28 cellular contexts compared by ENCODE assay signal in the genomic region with DNA sequence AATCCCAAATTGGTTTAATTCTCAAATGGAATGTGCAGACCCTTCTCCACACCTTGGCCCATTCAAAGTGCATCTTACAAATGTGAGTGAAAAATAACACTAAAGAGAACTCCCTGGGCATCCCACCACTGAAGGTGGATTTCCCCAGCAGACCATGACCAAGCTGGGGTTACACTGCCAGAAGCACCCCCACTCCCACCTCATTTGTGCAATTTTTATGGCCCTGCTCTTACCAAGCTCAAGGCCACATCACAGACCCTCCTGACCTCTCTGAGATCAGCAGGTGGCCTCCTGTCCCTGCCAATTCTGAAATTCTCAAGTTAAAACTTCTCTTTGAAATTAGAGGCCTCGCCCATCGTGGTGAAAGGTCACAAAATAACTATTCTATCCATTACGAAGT. TPM values are rescaled to one million over a fixed set of nuclear protein-coding genes. Genes with fewer than 3 reads are reported as not detected.
"Had no signal": no experiment of that assay in that cellular context is flagged by ENCODE, and none has a peak within 500 bp of the region (broad histone marks: within the 10 kb centered on the region; RNA-seq: fewer than 3 reads in every experiment).

No MANE protein-coding gene starts in this region.

- H3K36me3 ChIP-seq: ovary, prostate gland had no signal

- H3K27ac Mint-ChIP-seq: activated CD4-positive, alpha-beta T cell treated with anti-CD3 and anti-CD28 coated beads, Interleukin-2, amount 10 ng/mL, durations not matched to agents 24 days and 14 days; activated T-helper 2 cell treated with anti-CD3 and anti-CD28 coated beads, Interferon-gamma antibody, Interleukin-2, Interleukin-4, amounts not matched to agents 10 μg/mL and 5 μg/mL and 100 μg/mL, durations not matched to agents 14 hours and 24 hours and 36 hours; mesothelial cell of epicardium; T-helper 2 cell treated with Interferon-gamma antibody and Interleukin-4, amounts not matched to agents 5 μg/mL and 100 μg/mL, for 36 hours had no signal

- H3K9me3 ChIP-seq: left ventricle myocardium inferior, neutrophil, ovary, prostate gland, spleen, stomach, suprapubic skin, tibial nerve had no signal

- H3K27me3 Mint-ChIP-seq: activated CD4-positive, alpha-beta T cell treated with anti-CD3 and anti-CD28 coated beads, Interleukin-2, amount 10 ng/mL, durations not matched to agents 24 days and 14 days; naive thymus-derived CD8-positive, alpha-beta T cell had no signal

- H3K27ac ChIP-seq: hepatocyte, left ventricle myocardium inferior, neutrophil, ovary, prostate gland, spleen, stomach, suprapubic skin, tibial nerve, VCaP had no signal

- FAIRE-seq: colon, endothelial cell of umbilical vein, frontal cortex had no signal

- H3K4me3 ChIP-seq: hepatocyte, left ventricle myocardium inferior, ovary, prostate gland, spleen, stomach, suprapubic skin, tibial nerve had no signal

- H3K4me1 ChIP-seq: prostate gland, spleen, suprapubic skin, tibial nerve had no signal

- H3K9me3 Mint-ChIP-seq: activated CD4-positive, alpha-beta T cell treated with anti-CD3 and anti-CD28 coated beads, Interleukin-2, amount 10 ng/mL, durations not matched to agents 24 days and 14 days; activated T-helper 2 cell treated with anti-CD3 and anti-CD28 coated beads, Interferon-gamma antibody, Interleukin-2, Interleukin-4, amounts not matched to agents 10 μg/mL and 5 μg/mL and 100 μg/mL, durations not matched to agents 14 hours and 24 hours and 36 hours; mesothelial cell of epicardium; naive thymus-derived CD8-positive, alpha-beta T cell; T-helper 2 cell treated with Interferon-gamma antibody and Interleukin-4, amounts not matched to agents 5 μg/mL and 100 μg/mL, for 36 hours had no signal

- DNase-seq: activated CD4-positive, alpha-beta T cell treated with anti-CD3 and anti-CD28 coated beads, Interleukin-2, amount 10 ng/mL, durations not matched to agents 24 days and 14 days; activated naive CD4-positive, alpha-beta T cell; activated T-cell treated with anti-CD3 and anti-CD28 coated beads, Interleukin-2, amount 50 U/mL, for 1 hour; anterior cingulate cortex; central memory CD4-positive, alpha-beta T cell; effector memory CD4-positive, alpha-beta T cell; glutamatergic neuron; left ventricle myocardium inferior; naive thymus-derived CD8-positive, alpha-beta T cell; ovary; spleen; stimulated activated CD4-positive, alpha-beta T cell treated with anti-CD3 and anti-CD28 coated beads, Interleukin-4, amount 100 ng/mL, for 1 hour; stomach had no signal

- H3K4me3 Mint-ChIP-seq: activated CD4-positive, alpha-beta T cell treated with anti-CD3 and anti-CD28 coated beads, Interleukin-2, amount 10 ng/mL, durations not matched to agents 24 days and 14 days; mesothelial cell of epicardium; naive thymus-derived CD8-positive, alpha-beta T cell; T-helper 2 cell treated with Interferon-gamma antibody and Interleukin-4, amounts not matched to agents 5 μg/mL and 100 μg/mL, for 36 hours had no signal

- ATAC-seq: activated CD4-positive, CD25-positive, alpha-beta regulatory T cell treated with anti-CD3 and anti-CD28 coated beads, Interleukin-2, amount 50 U/mL, for 24 hours; esophagus mucosa; naive thymus-derived CD8-positive, alpha-beta T cell had no signal

RNA-seq across cellular contexts. Expression of a gene that starts 21.6 kb away (rescaled TPM):
- total RNA-seq: activated CD4-positive, alpha-beta T cell treated with anti-CD3 and anti-CD28 coated beads, Interleukin-2, amount 10 ng/mL, durations not matched to agents 24 days and 14 days; activated T-helper 2 cell treated with anti-CD3 and anti-CD28 coated beads, Interferon-gamma antibody, Interleukin-2, Interleukin-4, amounts not matched to agents 10 μg/mL and 5 μg/mL and 100 μg/mL, durations not matched to agents 14 hours and 24 hours and 36 hours; endothelial cell of umbilical vein; esophagus mucosa; frontal cortex; lung microvascular endothelial cell; mesothelial cell of epicardium; naive thymus-derived CD8-positive, alpha-beta T cell had no signal
- polyA plus RNA-seq: endothelial cell of umbilical vein; naive thymus-derived CD8-positive, alpha-beta T cell had no signal
